Comparison of ENCODE assay signal across 1 cellular context in genomic region chr13:51832471-51833152, GRCh38.
A peak's percentile ranks its signal among the peaks of the same experiment; 100 is the strongest.
TF ChIP-seq lines count a peak whose summit lies in the region.

No MANE protein-coding gene starts in this region.

TF ChIP-seq in H1, 55 proteins besides CTCF, POLR2A, EP300 and RAD21:
- 0 out of 2 replicates have a peak, but pooled peaks have one; percentile 59 for TF ChIP-seq YY1 (IDR thresholded peaks at IDR 0.05; ENCODE audit: low read depth, low read length)
- no peak for TF ChIP-seq SIX5 (IDR thresholded peaks at IDR 0.05; ENCODE audit: low read depth, low read length)
- no peak for TF ChIP-seq KDM4A (IDR thresholded peaks at IDR 0.05; ENCODE audit: low read depth, low read length, severe bottlenecking)
- TF ChIP-seq JUND (IDR thresholded peaks at IDR 0.05; ENCODE audit: low read length) = no peak
- no peak for TF ChIP-seq SP2 (IDR thresholded peaks at IDR 0.05; ENCODE audit: low read length)
- no peak for TF ChIP-seq CEBPB (IDR thresholded peaks at IDR 0.05; ENCODE audit: low read depth, low read length)
- TF ChIP-seq KDM1A (IDR thresholded peaks at IDR 0.05; ENCODE audit: borderline replicate concordance, low read length) = no peak
- 0 out of 2 replicates have a peak, but pooled peaks have one; percentile 33 for TF ChIP-seq TEAD4 (IDR thresholded peaks at IDR 0.05; ENCODE audit: low read depth, low read length)
